In the genomic region with DNA sequence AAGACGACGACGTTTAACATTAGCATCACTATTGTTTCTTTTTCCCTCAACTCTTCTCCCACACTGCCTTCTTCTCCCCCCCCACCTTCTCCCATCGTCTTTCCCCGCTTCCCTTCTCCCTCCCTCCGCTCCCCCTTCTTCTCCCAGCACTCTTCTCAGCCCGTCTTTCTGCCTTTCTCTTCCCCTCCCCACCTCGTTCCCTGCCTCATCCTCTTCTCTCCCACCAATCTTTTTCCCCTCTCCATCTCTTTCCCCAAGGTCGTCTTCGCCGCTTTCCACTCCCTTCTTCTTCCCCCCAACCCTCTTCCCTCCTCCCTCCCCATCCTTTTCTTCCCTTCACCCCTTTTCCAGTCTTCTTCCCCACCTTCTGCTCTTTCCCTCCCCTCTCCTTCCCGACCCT, we compare ENCODE assay signal across 9 cellular contexts. TPM values are rescaled to one million over a fixed set of nuclear protein-coding genes. Genes with fewer than 3 reads are reported as not detected.
A peak's percentile ranks its signal among the peaks of the same experiment; 100 is the strongest.
DNase-seq lines count a peak whose midpoint lies in the region; ATAC-seq and TF ChIP-seq lines count a peak whose summit lies in the region.
"Not testable (repeated sequence)": the region's sequence is repeated elsewhere in the genome, so short reads cannot be mapped to it uniquely, and the experiment has no call there.
"Had no signal": no experiment of that assay in that cellular context is flagged by ENCODE, and none has a peak within 500 bp of the region (broad histone marks: within the 10 kb centered on the region; RNA-seq: fewer than 3 reads in every experiment).

No MANE protein-coding gene starts in this region.

- H3K27me3 Mint-ChIP-seq in activated T-helper 2 cell treated with anti-CD3 and anti-CD28 coated beads, Interferon-gamma antibody, Interleukin-2, Interleukin-4, amounts not matched to agents 10 μg/mL and 5 μg/mL and 100 μg/mL, durations not matched to agents 14 hours and 24 hours and 36 hours (ENCODE audit: low read depth); type B pancreatic cell: not testable (repeated sequence)

- peak overlapping the region; percentile 50 for H3K27ac Mint-ChIP-seq in activated T-helper 2 cell treated with anti-CD3 and anti-CD28 coated beads, Interferon-gamma antibody, Interleukin-2, Interleukin-4, amounts not matched to agents 10 μg/mL and 5 μg/mL and 100 μg/mL, durations not matched to agents 14 hours and 24 hours and 36 hours
- peak overlapping the region; percentile 93 for H3K27ac Mint-ChIP-seq in type B pancreatic cell

- peak overlapping the region; percentile 29; the same call in 1 of the 2 replicates for H3K9ac ChIP-seq in HUES64 (ENCODE audit: low read depth, low read length)
- peak overlapping the region; percentile 44 for H3K9ac ChIP-seq in neuronal stem cell (ENCODE audit: low read depth, low read length, poor library complexity)

- not testable (repeated sequence) for H3F3A ChIP-seq in DOHH2 (ENCODE audit: control insufficient read depth, insufficient read depth)

- H3K9me3 Mint-ChIP-seq in activated T-helper 2 cell treated with anti-CD3 and anti-CD28 coated beads, Interferon-gamma antibody, Interleukin-2, Interleukin-4, amounts not matched to agents 10 μg/mL and 5 μg/mL and 100 μg/mL, durations not matched to agents 14 hours and 24 hours and 36 hours; type B pancreatic cell: not testable (repeated sequence)

- H4K91ac ChIP-seq in neuronal stem cell (ENCODE audit: low read depth, low read length, poor library complexity), result not testable (repeated sequence)

- H3K4me3 ChIP-seq in DOHH2 (ENCODE audit: low read length) (peak overlapping the region; percentile 75), HUES64 (ENCODE audit: low read length) (peak overlapping the region; percentile 64), RWPE2 (ENCODE audit: severe bottlenecking) (peak overlapping the region; percentile 15), iPS-11a (ENCODE audit: low read depth, low read length) (peak overlapping the region; percentile 24), neuronal stem cell (ENCODE audit: low read length in 2 of 2) (peak overlapping the region; percentile 67 to 81)

- under 1% methylated on average over 12 of the region's 12 CpGs for WGBS in HUES64
- WGBS in neuronal stem cell (ENCODE audit: extremely low coverage in 2 of 2, insufficient read length in 2 of 2, insufficient replicate concordance in 1 of 2), 2 donors, result 100% methylated on average over 1 of the region's 12 CpGs; no CpG with 5 or more reads in 1 of the 2 donors

- not testable (repeated sequence) for H2AFZ ChIP-seq in neuronal stem cell (ENCODE audit: low read length)

- H2AK5ac ChIP-seq in neuronal stem cell (ENCODE audit: low read depth, low read length), result not testable (repeated sequence)

- peaks cover 18% of the 10 kb centered on the region for H3K4me1 Mint-ChIP-seq in activated T-helper 2 cell treated with anti-CD3 and anti-CD28 coated beads, Interferon-gamma antibody, Interleukin-2, Interleukin-4, amounts not matched to agents 10 μg/mL and 5 μg/mL and 100 μg/mL, durations not matched to agents 14 hours and 24 hours and 36 hours (ENCODE audit: low read depth)
- not testable (repeated sequence) for H3K4me1 Mint-ChIP-seq in type B pancreatic cell (ENCODE audit: unreplicated experiment)

- not testable (repeated sequence) for TF ChIP-seq CTCF in DOHH2 (IDR thresholded peaks at IDR 0.05; ENCODE audit: low read depth, low read length, poor library complexity, severe bottlenecking); RWPE2 (IDR thresholded peaks at IDR 0.05; ENCODE audit: poor library complexity, severe bottlenecking); type B pancreatic cell (conservative IDR thresholded peaks at IDR 0.05)

- H3K27ac ChIP-seq in DOHH2 (ENCODE audit: low read depth, low read length), result peak overlapping the region; percentile 72
- not testable (repeated sequence) for H3K27ac ChIP-seq in HUES64 (ENCODE audit: low read depth, low read length)
- H3K27ac ChIP-seq in RWPE2 (ENCODE audit: poor library complexity, severe bottlenecking), result peak overlapping the region; percentile 70
- H3K27ac ChIP-seq in neuronal stem cell (replicated peaks; ENCODE audit: low read length), result peak overlapping the region; percentile 72

- not testable (repeated sequence) for H2BK5ac ChIP-seq in neuronal stem cell (ENCODE audit: low read length)

- H3K36me3 ChIP-seq in DOHH2 (ENCODE audit: control insufficient read depth, low read length); HUES64 (ENCODE audit: insufficient read depth, low read length); RWPE2 (ENCODE audit: low read depth); neuronal stem cell (replicated peaks in 1 of 2; ENCODE audit: control insufficient read depth in 2 of 2, insufficient read depth in 2 of 2, low read length in 2 of 2): not testable (repeated sequence)

- H2BK15ac ChIP-seq in neuronal stem cell (ENCODE audit: low read length), result not testable (repeated sequence)

- not testable (repeated sequence) for H3K14ac ChIP-seq in neuronal stem cell (ENCODE audit: low read length)

- not testable (repeated sequence) for H4K20me1 ChIP-seq in DOHH2 (ENCODE audit: control insufficient read depth, insufficient read depth, low read depth, low read length)

- not testable (repeated sequence) for H3K79me2 ChIP-seq in DOHH2 (ENCODE audit: control insufficient read depth, low read length)

- intact Hi-C loops in activated T-helper 2 cell treated with anti-CD3 and anti-CD28 coated beads, Interferon-gamma antibody, Interleukin-2, Interleukin-4, amounts not matched to agents 10 μg/mL and 5 μg/mL and 100 μg/mL, durations not matched to agents 14 hours and 24 hours and 36 hours (cut with micrococcal nuclease), result not testable (repeated sequence)

- H3K9me2 ChIP-seq in DOHH2 (replicated peaks; ENCODE audit: control insufficient read depth, low read length), result not testable (repeated sequence)

- H3K4me3 Mint-ChIP-seq in activated T-helper 2 cell treated with anti-CD3 and anti-CD28 coated beads, Interferon-gamma antibody, Interleukin-2, Interleukin-4, amounts not matched to agents 10 μg/mL and 5 μg/mL and 100 μg/mL, durations not matched to agents 14 hours and 24 hours and 36 hours (ENCODE audit: low read depth), result peak overlapping the region; percentile 98
- peak overlapping the region; percentile 98 for H3K4me3 Mint-ChIP-seq in type B pancreatic cell

- H3K23ac ChIP-seq in neuronal stem cell (ENCODE audit: low read depth, low read length, poor library complexity), result not testable (repeated sequence)

- H3K27me3 ChIP-seq in DOHH2 (ENCODE audit: control insufficient read depth, low read length); HUES64 (ENCODE audit: insufficient read depth, low read length); RWPE2 (ENCODE audit: insufficient read depth, poor library complexity, severe bottlenecking); neuronal stem cell (ENCODE audit: control insufficient read depth in 3 of 3, insufficient read depth in 3 of 3, low read depth in 1 of 3, low read length in 3 of 3): not testable (repeated sequence)

- H3K79me1 ChIP-seq in neuronal stem cell (ENCODE audit: low read depth, low read length), result not testable (repeated sequence)

- not testable (repeated sequence) for H3K18ac ChIP-seq in neuronal stem cell (ENCODE audit: low read length)

- ATAC-seq in RWPE2 (ENCODE audit: low read depth), result not testable (repeated sequence)

- H4K8ac ChIP-seq in neuronal stem cell (ENCODE audit: low read depth, low read length), result not testable (repeated sequence)

- H3K4me1 ChIP-seq in DOHH2 (ENCODE audit: control insufficient read depth, low read length), result peaks cover 18% of the 10 kb centered on the region
- H3K4me1 ChIP-seq in HUES64 (ENCODE audit: insufficient read depth, low read length); RWPE2 (ENCODE audit: insufficient read depth, poor library complexity, severe bottlenecking); neuronal stem cell (ENCODE audit: control insufficient read depth in 2 of 2, insufficient read depth in 1 of 2, low read depth in 1 of 2, low read length in 2 of 2): not testable (repeated sequence)

- H3K4ac ChIP-seq in neuronal stem cell (ENCODE audit: low read length), result not testable (repeated sequence)

- not testable (repeated sequence) for H2BK12ac ChIP-seq in neuronal stem cell (ENCODE audit: low read length)

- not testable (repeated sequence) for H3K9me3 ChIP-seq in DOHH2 (ENCODE audit: control insufficient read depth, insufficient read depth, low read length); HUES64 (ENCODE audit: insufficient read depth, low read depth, low read length); RWPE2 (ENCODE audit: severe bottlenecking); neuronal stem cell (replicated peaks in 1 of 2; ENCODE audit: control insufficient read depth in 2 of 2, insufficient read depth in 1 of 2, low read depth in 1 of 2, low read length in 2 of 2)

- not testable (repeated sequence) for DNase-seq in RWPE2 (ENCODE audit: low spot score); activated T-helper 2 cell treated with anti-CD3 and anti-CD28 coated beads, Interferon-gamma antibody, Interleukin-2, Interleukin-4, amounts not matched to agents 10 μg/mL and 5 μg/mL and 100 μg/mL, durations not matched to agents 14 hours and 24 hours and 36 hours (ENCODE audit: low spot score); type B pancreatic cell (ENCODE audit: extremely low spot score, unreplicated experiment)
- DNase-seq in ecto neural progenitor cell (ENCODE audit: low spot score), result peak; percentile 45
- DNase-seq in neuronal stem cell (ENCODE audit: low spot score), result peak; percentile 2

- H3K36me3 Mint-ChIP-seq in activated T-helper 2 cell treated with anti-CD3 and anti-CD28 coated beads, Interferon-gamma antibody, Interleukin-2, Interleukin-4, amounts not matched to agents 10 μg/mL and 5 μg/mL and 100 μg/mL, durations not matched to agents 14 hours and 24 hours and 36 hours (ENCODE audit: low read depth); type B pancreatic cell: not testable (repeated sequence)

- H3K4me2 ChIP-seq in DOHH2 (ENCODE audit: low read length) (peak overlapping the region; percentile 71), neuronal stem cell (ENCODE audit: insufficient read depth, low read length, poor library complexity, severe bottlenecking) (peak overlapping the region; percentile 54)

- not testable (repeated sequence) for H2BK120ac ChIP-seq in neuronal stem cell (ENCODE audit: low read depth, low read length)

RNA-seq across cellular contexts. Expression of gene EVPLL, which starts 33.2 kb away (rescaled TPM):
- not detected for polyA plus RNA-seq in HUES64 (2013, experiment 1 of 2)
- not detected for polyA plus RNA-seq in HUES64 (2013, experiment 2 of 2)
- not detected in 2 replicates for total RNA-seq in activated T-helper 2 cell treated with anti-CD3 and anti-CD28 coated beads, Interferon-gamma antibody, Interleukin-2, Interleukin-4, amounts not matched to agents 10 μg/mL and 5 μg/mL and 100 μg/mL, durations not matched to agents 14 hours and 24 hours and 36 hours
- polyA plus RNA-seq in neuronal stem cell (2013, experiment 1 of 2), result not detected
- not detected for polyA plus RNA-seq in neuronal stem cell (2013, experiment 2 of 2)
- not detected in 2 replicates for total RNA-seq in type B pancreatic cell (ENCODE audit: low replicate concordance)
- total RNA-seq: glomerular endothelial cell had no signal

RNA-seq across cellular contexts. Expression of gene SHMT1, which starts 47.4 kb away (rescaled TPM):
- 32.5 TPM for polyA plus RNA-seq in HUES64 (2013, experiment 1 of 2)
- 36.1 TPM for polyA plus RNA-seq in HUES64 (2013, experiment 2 of 2)
- 60.3 and 65.7 TPM in 2 replicates for total RNA-seq in activated T-helper 2 cell treated with anti-CD3 and anti-CD28 coated beads, Interferon-gamma antibody, Interleukin-2, Interleukin-4, amounts not matched to agents 10 μg/mL and 5 μg/mL and 100 μg/mL, durations not matched to agents 14 hours and 24 hours and 36 hours
- 24.6 TPM for polyA plus RNA-seq in neuronal stem cell (2013, experiment 1 of 2)
- 24.0 TPM for polyA plus RNA-seq in neuronal stem cell (2013, experiment 2 of 2)
- total RNA-seq in type B pancreatic cell (ENCODE audit: low replicate concordance), result 17.7 and 30.5 TPM in 2 replicates

Comparison
In these comparisons a context has a peak if more than half of its experiments do, and no peak if none do; other contexts are left out.
1. H3K4me3 ChIP-seq: peak in every context shown above with its lines; median percentile 75 in DOHH2; 74 in neuronal stem cell; 64 in HUES64; 24 in iPS-11a; 15 in RWPE2.